19 cellular contexts compared by ENCODE assay signal in the genomic region with DNA sequence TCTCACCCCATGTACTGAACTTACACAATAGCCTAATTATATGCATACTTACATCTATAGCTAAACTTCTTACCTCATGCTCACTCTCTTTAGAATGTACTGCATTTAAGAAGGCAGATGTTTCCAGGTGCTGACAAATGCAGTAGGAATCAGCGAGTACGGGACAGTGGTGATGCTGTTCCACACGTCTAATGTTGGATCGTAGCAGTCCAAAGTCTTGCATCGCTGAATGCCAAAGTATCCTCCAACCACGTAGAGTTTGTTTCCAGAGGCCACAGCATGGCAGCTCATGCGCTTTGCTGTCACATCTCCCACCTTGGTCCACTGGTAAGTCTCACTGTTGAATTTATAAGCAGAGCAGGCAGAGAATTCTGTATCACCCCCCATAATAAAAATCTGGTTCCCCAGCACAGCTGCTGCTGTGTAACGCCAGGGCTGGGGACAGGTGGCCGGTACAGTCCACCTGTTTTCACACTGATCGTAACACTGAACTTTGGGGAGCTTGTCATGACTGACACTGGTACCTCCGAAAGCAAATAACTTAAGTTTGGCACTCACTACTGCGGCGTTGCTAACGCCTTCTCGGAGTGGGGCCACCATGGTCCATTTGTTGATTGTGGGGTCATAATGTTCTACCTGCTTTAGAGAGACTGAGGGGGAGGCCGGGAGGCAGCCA.
"Had no signal": no experiment of that assay in that cellular context is flagged by ENCODE, and none has a peak within 500 bp of the region (broad histone marks: within the 10 kb centered on the region; RNA-seq: fewer than 3 reads in every experiment).

No MANE protein-coding gene starts in this region.

- H3K4me3 Mint-ChIP-seq: activated B cell treated with CpG ODN at 0.5 μM for 24 hours; activated CD4-positive, alpha-beta T cell treated with anti-CD3 and anti-CD28 coated beads, Interleukin-2, amount 10 ng/mL, durations not matched to agents 24 days and 14 days; activated CD8-positive, alpha-beta T cell treated with anti-CD3 and anti-CD28 coated beads, Interleukin-2, amount 10 ng/mL, durations not matched to agents 7 days and 5 days; activated naive CD8-positive, alpha-beta T cell treated with anti-CD3 and anti-CD28 coated beads for 36 hours; endodermal cell had no signal

- H3K27me3 ChIP-seq: breast epithelium, gastrocnemius medialis, stomach had no signal

- ATAC-seq: activated CD8-positive, alpha-beta T cell treated with anti-CD3 and anti-CD28 coated beads, Interleukin-2, amount 10 ng/mL, durations not matched to agents 7 days and 5 days; gastrocnemius medialis; right cardiac atrium had no signal

- H3K9me3 Mint-ChIP-seq: activated B cell treated with CpG ODN at 0.5 μM for 24 hours; activated naive CD8-positive, alpha-beta T cell treated with anti-CD3 and anti-CD28 coated beads for 36 hours; endodermal cell had no signal

- DNase-seq: activated B cell treated with CpG ODN at 0.5 μM for 24 hours; activated CD4-positive, alpha-beta T cell treated with anti-CD3 and anti-CD28 coated beads, Interleukin-2, amount 10 ng/mL, durations not matched to agents 24 days and 14 days; activated CD8-positive, alpha-beta memory T cell treated with anti-CD3 and anti-CD28 coated beads, Interleukin-2, amount 50 U/mL, for 4 hours; activated CD8-positive, alpha-beta T cell treated with anti-CD3 and anti-CD28 coated beads, Interleukin-2, amount 10 ng/mL, durations not matched to agents 7 days and 5 days; activated naive CD8-positive, alpha-beta T cell treated with anti-CD3 and anti-CD28 coated beads for 36 hours; activated T-cell treated with anti-CD3 and anti-CD28 coated beads, Interleukin-2, amount 50 U/mL, for 48 hours; amygdala; endodermal cell; erythroblast; gastrocnemius medialis; islet precursor cell; nucleus accumbens; right cardiac atrium; stomach; SW 1271 had no signal

- H3K27me3 Mint-ChIP-seq: activated B cell treated with CpG ODN at 0.5 μM for 24 hours had no signal

- H3K9me3 ChIP-seq: breast epithelium, gastrocnemius medialis, prostate gland, stomach, thoracic aorta had no signal

- FAIRE-seq: urothelium cell line had no signal

- H3K27ac ChIP-seq: gastrocnemius medialis, prostate gland, stomach, thoracic aorta had no signal

- H3K27ac Mint-ChIP-seq: activated B cell treated with CpG ODN at 0.5 μM for 24 hours; activated CD4-positive, alpha-beta T cell treated with anti-CD3 and anti-CD28 coated beads, Interleukin-2, amount 10 ng/mL, durations not matched to agents 24 days and 14 days; activated CD8-positive, alpha-beta T cell treated with anti-CD3 and anti-CD28 coated beads, Interleukin-2, amount 10 ng/mL, durations not matched to agents 7 days and 5 days; activated naive CD8-positive, alpha-beta T cell treated with anti-CD3 and anti-CD28 coated beads for 36 hours; endodermal cell had no signal

- H3K36me3 ChIP-seq: breast epithelium, prostate gland, thoracic aorta had no signal

- H3K4me3 ChIP-seq: breast epithelium, gastrocnemius medialis, prostate gland, stomach, thoracic aorta had no signal

- H3K36me3 Mint-ChIP-seq: activated naive CD8-positive, alpha-beta T cell treated with anti-CD3 and anti-CD28 coated beads for 36 hours had no signal
